ENCODE assay signal across 18 cellular contexts in the genomic region with DNA sequence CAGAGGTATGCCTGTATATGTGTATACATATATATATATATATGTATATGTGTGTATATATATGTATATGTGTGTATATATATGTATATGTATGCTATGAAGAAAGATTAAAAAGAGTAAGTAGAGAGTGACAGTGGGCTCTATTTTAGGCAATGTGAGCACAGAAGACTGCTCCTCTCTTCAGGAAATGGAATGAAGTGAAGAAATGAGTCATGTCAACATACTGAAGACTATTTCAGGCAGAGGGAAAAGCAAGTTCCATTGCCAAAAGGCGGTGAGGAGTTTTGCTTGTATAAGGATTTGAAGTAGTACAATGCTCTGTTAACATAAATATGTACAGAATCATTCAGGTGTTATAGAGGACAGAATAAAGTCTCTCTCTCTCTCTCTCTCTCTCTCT.
DNase-seq lines count a peak whose midpoint lies in the region; ATAC-seq, FAIRE-seq and TF ChIP-seq lines count a peak whose summit lies in the region.
"Had no signal": no experiment of that assay in that cellular context is flagged by ENCODE, and none has a peak within 500 bp of the region (broad histone marks: within the 10 kb centered on the region; RNA-seq: fewer than 3 reads in every experiment).

No MANE protein-coding gene starts in this region.

- no peaks in the 10 kb centered on the region for H3K36me3 Mint-ChIP-seq in MCF 10A (ENCODE audit: insufficient read depth, unreplicated experiment)
- H3K36me3 Mint-ChIP-seq: IgD-negative memory B cell had no signal

- CTCF ChIA-PET in MCF 10A (lab: Yijun Ruan, JAX): no interaction called here

- no peak for ATAC-seq in thoracic aorta (ENCODE audit: insufficient number of reproducible peaks, low FRiP score, low read depth)

- no TSS peak for BruUV-seq in MCF 10A (replicated peaks; lab: Mats Ljungman, UMichigan)

- POLR2A ChIA-PET in MCF 10A (lab: Yijun Ruan, JAX): no interaction called here

- H3K27me3 ChIP-seq in breast epithelium: no peaks in the 10 kb centered on the region
- no peaks in the 10 kb centered on the region for H3K27me3 ChIP-seq in thoracic aorta (replicated peaks; ENCODE audit: insufficient read depth)
- no peaks in the 10 kb centered on the region for H3K27me3 ChIP-seq in H7 (ENCODE audit: control insufficient read depth, insufficient read depth, low read length)

- H3K4me1 ChIP-seq in breast epithelium (no peaks in the 10 kb centered on the region), thoracic aorta (ENCODE audit: control insufficient read depth in 1 of 2, low read depth in 2 of 2) (peaks cover 0 to 3% of the 10 kb centered on the region in 2 donors)
- H3K4me1 ChIP-seq: HAP-1 had no signal

- H3K4me3 Mint-ChIP-seq in MCF 10A (ENCODE audit: unreplicated experiment): no peak overlapping the region
- H3K4me3 Mint-ChIP-seq: IgD-negative memory B cell had no signal

- H3K27me3 Mint-ChIP-seq in MCF 10A (ENCODE audit: insufficient read depth, unreplicated experiment): peaks cover 12% of the 10 kb centered on the region
- H3K27me3 Mint-ChIP-seq: IgD-negative memory B cell had no signal

- FAIRE-seq in HTR-8/SVneo (lab: Jason Lieb, UNC): no peak

- no peaks in the 10 kb centered on the region for H3K4me1 Mint-ChIP-seq in MCF 10A (ENCODE audit: insufficient read depth, unreplicated experiment)
- H3K4me1 Mint-ChIP-seq: IgD-negative memory B cell had no signal

- H3K9me3 ChIP-seq in breast epithelium (no peaks in the 10 kb centered on the region), thoracic aorta (no peaks in the 10 kb centered on the region)
- H3K9me3 ChIP-seq: HAP-1 had no signal

- DNase-seq in MCF 10A (ENCODE audit: unreplicated experiment) (peak; percentile 4), breast epithelium (ENCODE audit: low spot score in 2 of 2) (no peak), cardiac fibroblast (ENCODE audit: low read depth in 2 of 2) (peak; percentile 7 to 10), kidney tubule cell (ENCODE audit: low spot score) (peak; percentile 17), thoracic aorta (ENCODE audit: low spot score) (no peak), H7 (no peak), HTR-8/SVneo (ENCODE audit: insufficient read length, low spot score) (no peak)
- no peak for DNase-seq in stimulated activated CD4-positive, alpha-beta T cell treated with anti-CD3 and anti-CD28 coated beads, Interleukin-4, amount 100 ng/mL, for 1 hour
- DNase-seq: 8988T, C1 segment of cervical spinal cord, DMS 273 treated with DMSO at 0.1 percent for 48 hours, NCI-H1048, NCI-H2227 treated with DMSO at 0.1 percent for 48 hours, NCI-H526 treated with DMSO at 0.1 percent for 48 hours, OCI-M1 had no signal

- H3K9me3 Mint-ChIP-seq in MCF 10A (ENCODE audit: unreplicated experiment): peaks cover 4% of the 10 kb centered on the region

- H3K27ac ChIP-seq in breast epithelium (no peak overlapping the region), thoracic aorta (no peak overlapping the region)
- H3K27ac ChIP-seq: RWPE1 had no signal

- no peak for TF ChIP-seq CTCF in MCF 10A (IDR thresholded peaks at IDR 0.05; ENCODE audit: unreplicated experiment)
- TF ChIP-seq CTCF in breast epithelium (IDR thresholded peaks at IDR 0.05): no peak
- no peak for TF ChIP-seq CTCF in cardiac fibroblast (IDR thresholded peaks at IDR 0.05; ENCODE audit: low read depth, low read length)
- TF ChIP-seq CTCF in thoracic aorta (IDR thresholded peaks at IDR 0.05): no peak

- intact Hi-C loops in MCF 10A (cut with micrococcal nuclease): no loop called here
- intact Hi-C loops in breast epithelium (cut with DNase I; ENCODE audit: low total_unique reads): no loop called here

- no peak overlapping the region for H3K4me3 ChIP-seq in breast epithelium
- no peak overlapping the region for H3K4me3 ChIP-seq in cardiac fibroblast (replicated peaks in 1 of 2; ENCODE audit: low read depth in 2 of 2, low read length in 2 of 2)
- H3K4me3 ChIP-seq in thoracic aorta: peak overlapping the region; percentile 35
- no peak overlapping the region for H3K4me3 ChIP-seq in H7 (ENCODE audit: insufficient read depth, low read depth, low read length)
- H3K4me3 ChIP-seq: HAP-1 had no signal

- TF ChIP-seq POLR2A in breast epithelium (IDR thresholded peaks at IDR 0.05): no peak

- H3K36me3 ChIP-seq in breast epithelium (no peaks in the 10 kb centered on the region), thoracic aorta (no peaks in the 10 kb centered on the region), H7 (replicated peaks; ENCODE audit: control insufficient read depth, insufficient read depth, low read length) (no peaks in the 10 kb centered on the region)
- H3K36me3 ChIP-seq: HAP-1 had no signal

- no peak overlapping the region for H3K27ac Mint-ChIP-seq in MCF 10A (ENCODE audit: low read depth, unreplicated experiment)

Comparison
In these comparisons a context has a peak if more than half of its experiments do, and no peak if none do; other contexts are left out.
1. DNase-seq: peak in MCF 10A (single experiment), cardiac fibroblast (2 of 2) and kidney tubule cell (single experiment); none in breast epithelium (0 of 2), thoracic aorta (single experiment), stimulated activated CD4-positive, alpha-beta T cell treated with anti-CD3 and anti-CD28 coated beads, Interleukin-4, amount 100 ng/mL, for 1 hour (single experiment), H7 (single experiment) and HTR-8/SVneo (single experiment).